ENCODE assay signal across 19 cellular contexts in genomic region chr2:201279079-201279478, GRCh38. TPM values are rescaled to one million over a fixed set of nuclear protein-coding genes. Genes with fewer than 3 reads are reported as not detected.
DNase-seq lines count a peak whose midpoint lies in the region; ATAC-seq, FAIRE-seq and TF ChIP-seq lines count a peak whose summit lies in the region.
"Had no signal": no experiment of that assay in that cellular context is flagged by ENCODE, and none has a peak within 500 bp of the region (broad histone marks: within the 10 kb centered on the region; RNA-seq: fewer than 3 reads in every experiment).

No MANE protein-coding gene starts in this region.

- H3K27ac Mint-ChIP-seq in CD4-positive, CD25-positive, alpha-beta regulatory T cell, result peak overlapping the region; percentile 45 to 80 (median 78)
- H3K27ac Mint-ChIP-seq in activated CD8-positive, alpha-beta T cell treated with anti-CD3 and anti-CD28 coated beads, Interleukin-2, amount 10 ng/mL, durations not matched to agents 7 days and 5 days, result peak overlapping the region; percentile 39
- H3K27ac Mint-ChIP-seq in immature natural killer cell, result peak overlapping the region; percentile 56 to 91 (median 66)
- H3K27ac Mint-ChIP-seq in H9, result no peak overlapping the region; a peak in 1 of 7 replicates

- H3K9me3 ChIP-seq in CD4-positive, CD25-positive, alpha-beta regulatory T cell (ENCODE audit: control insufficient read depth in 2 of 2, low read length in 2 of 2), result no peaks in the 10 kb centered on the region
- no peaks in the 10 kb centered on the region for H3K9me3 ChIP-seq in H9 (ENCODE audit: control insufficient read depth, low read depth, low read length)
- H3K9me3 ChIP-seq: BE2C, heart right ventricle, lower lobe of right lung had no signal

- H3K18ac ChIP-seq in H9 (ENCODE audit: insufficient read length, low read depth, low read length), result no peak overlapping the region

- H3K9ac ChIP-seq in H9 (ENCODE audit: extremely low read depth, insufficient read length, low read length), result no peak overlapping the region

- peak; percentile 16 to 19 for ATAC-seq in CD4-positive, CD25-positive, alpha-beta regulatory T cell (ENCODE audit: low read depth in 2 of 2)
- ATAC-seq in activated CD8-positive, alpha-beta T cell treated with anti-CD3 and anti-CD28 coated beads, Interleukin-2, amount 10 ng/mL, durations not matched to agents 7 days and 5 days, result no peak
- ATAC-seq in GM21360 (IDR thresholded peaks at IDR 0.05; ENCODE audit: unreplicated experiment), result no peak
- ATAC-seq: activated CD4-positive, CD25-positive, alpha-beta regulatory T cell treated with anti-CD3 and anti-CD28 coated beads, Interleukin-2, amount 50 U/mL, for 24 hours; heart right ventricle; lower lobe of right lung; Right ventricle myocardium inferior had no signal

- CTCF ChIA-PET in activated CD8-positive, alpha-beta T cell treated with anti-CD3 and anti-CD28 coated beads, Interleukin-2, amount 10 ng/mL, durations not matched to agents 7 days and 5 days (lab: Charles Lee), result interaction anchor here (1.2 to 1.6 kb wide), 4 partner anchors 20 to 96 kb away, joined by 3 to 5 read pairs (median 4); partner anchors contain the start of gene CASP10
- CTCF ChIA-PET in HEK293T (lab: Yijun Ruan, JAX), result no interaction called here

- no peak overlapping the region for H2BK15ac ChIP-seq in H9 (ENCODE audit: low read depth, low read length)

- no peak overlapping the region for H3K27ac ChIP-seq in CD4-positive, CD25-positive, alpha-beta regulatory T cell (ENCODE audit: insufficient read depth, low read length, poor library complexity, severe bottlenecking)
- no peak overlapping the region for H3K27ac ChIP-seq in H9 (ENCODE audit: insufficient read length, low read depth, low read length)
- H3K27ac ChIP-seq: heart right ventricle, lower lobe of right lung had no signal

- no peak overlapping the region for H3K4ac ChIP-seq in H9 (ENCODE audit: low read depth, low read length)

- H2BK5ac ChIP-seq in H9 (ENCODE audit: insufficient read length, low read length), result no peak overlapping the region

- no peak overlapping the region for H2BK12ac ChIP-seq in H9 (ENCODE audit: insufficient read length, low read depth, low read length)

- H4K5ac ChIP-seq in H9 (ENCODE audit: insufficient read length, low read depth, low read length), result no peak overlapping the region

- H3K36me3 ChIP-seq in CD4-positive, CD25-positive, alpha-beta regulatory T cell (ENCODE audit: control insufficient read depth, insufficient read depth, low read length), result peaks cover 72% of the 10 kb centered on the region
- H3K36me3 ChIP-seq: BE2C had no signal

- H3K36me3 Mint-ChIP-seq in CD4-positive, CD25-positive, alpha-beta regulatory T cell, result peaks cover 48% of the 10 kb centered on the region
- peaks cover 63% of the 10 kb centered on the region for H3K36me3 Mint-ChIP-seq in activated CD8-positive, alpha-beta T cell treated with anti-CD3 and anti-CD28 coated beads, Interleukin-2, amount 10 ng/mL, durations not matched to agents 7 days and 5 days (ENCODE audit: low read depth)
- H3K36me3 Mint-ChIP-seq in immature natural killer cell (peaks cover 24 to 53% (median 46%) of the 10 kb centered on the region in 3 donors), H9 (ENCODE audit: insufficient read depth in 1 of 3, low read depth in 3 of 3) (no peaks in the 10 kb centered on the region)

- TF ChIP-seq CTCF in H9 (conservative IDR thresholded peaks at IDR 0.05), result no peak

- H3K9me3 Mint-ChIP-seq in CD4-positive, CD25-positive, alpha-beta regulatory T cell, result peaks cover 0 to 3% (median 0%) of the 10 kb centered on the region in 7 donors
- no peaks in the 10 kb centered on the region for H3K9me3 Mint-ChIP-seq in activated CD8-positive, alpha-beta T cell treated with anti-CD3 and anti-CD28 coated beads, Interleukin-2, amount 10 ng/mL, durations not matched to agents 7 days and 5 days (ENCODE audit: insufficient read depth)
- no peaks in the 10 kb centered on the region for H3K9me3 Mint-ChIP-seq in immature natural killer cell
- H3K9me3 Mint-ChIP-seq in H9, result peaks cover 0 to 2% of the 10 kb centered on the region in 2 experiments; a peak in 2 of 5 replicates

- H3K27me3 ChIP-seq in CD4-positive, CD25-positive, alpha-beta regulatory T cell (ENCODE audit: control insufficient read depth, insufficient read depth, low read length), result no peaks in the 10 kb centered on the region
- no peaks in the 10 kb centered on the region for H3K27me3 ChIP-seq in H9 (ENCODE audit: insufficient read depth, low read length)
- H3K27me3 ChIP-seq: BE2C, heart right ventricle had no signal

- no peaks in the 10 kb centered on the region for H3K79me2 ChIP-seq in H9 (ENCODE audit: insufficient read depth, low read length)

- H3K4me1 Mint-ChIP-seq in CD4-positive, CD25-positive, alpha-beta regulatory T cell, result peaks cover 10 to 40% (median 32%) of the 10 kb centered on the region in 4 donors
- H3K4me1 Mint-ChIP-seq in activated CD8-positive, alpha-beta T cell treated with anti-CD3 and anti-CD28 coated beads, Interleukin-2, amount 10 ng/mL, durations not matched to agents 7 days and 5 days (ENCODE audit: low read depth), result peaks cover 19% of the 10 kb centered on the region
- peaks cover 37 to 56% of the 10 kb centered on the region in 2 donors for H3K4me1 Mint-ChIP-seq in immature natural killer cell
- no peaks in the 10 kb centered on the region for H3K4me1 Mint-ChIP-seq in H9

- no peak overlapping the region for H2BK20ac ChIP-seq in H9 (ENCODE audit: low read depth, low read length, poor library complexity, severe bottlenecking)

- H3K4me1 ChIP-seq in CD4-positive, CD25-positive, alpha-beta regulatory T cell (ENCODE audit: control insufficient read depth, insufficient read depth, low read length, poor library complexity, severe bottlenecking), result no peaks in the 10 kb centered on the region
- H3K4me1 ChIP-seq in H9 (ENCODE audit: insufficient read depth, low read length), result no peaks in the 10 kb centered on the region
- H3K4me1 ChIP-seq: BE2C, lower lobe of right lung had no signal

- no peak overlapping the region for H3K14ac ChIP-seq in H9 (ENCODE audit: insufficient read depth, low read length)

- no peak overlapping the region for H4K8ac ChIP-seq in H9 (replicated peaks; ENCODE audit: insufficient read length, low read depth, low read length)

- no peaks in the 10 kb centered on the region for H4K20me1 ChIP-seq in H9 (ENCODE audit: control insufficient read depth, insufficient read depth, insufficient read length)

- FAIRE-seq in GM19239 (lab: Jason Lieb, UNC), result peak; percentile 44
- FAIRE-seq: H54 had no signal

- no peak overlapping the region for H3K23ac ChIP-seq in H9 (ENCODE audit: insufficient read length, low read depth, low read length)

- H3K27me3 Mint-ChIP-seq in CD4-positive, CD25-positive, alpha-beta regulatory T cell, result peaks cover 4% of the 10 kb centered on the region
- H3K27me3 Mint-ChIP-seq in activated CD8-positive, alpha-beta T cell treated with anti-CD3 and anti-CD28 coated beads, Interleukin-2, amount 10 ng/mL, durations not matched to agents 7 days and 5 days (ENCODE audit: low read depth), result no peaks in the 10 kb centered on the region
- H3K27me3 Mint-ChIP-seq in immature natural killer cell (ENCODE audit: low read depth in 3 of 3) (peaks cover 0 to 4% (median 0%) of the 10 kb centered on the region in 3 donors), H9 (ENCODE audit: low read depth) (no peaks in the 10 kb centered on the region)

- no peak overlapping the region for H3T11ph ChIP-seq in H9 (ENCODE audit: low read length)

- H3K4me3 ChIP-seq in CD4-positive, CD25-positive, alpha-beta regulatory T cell (ENCODE audit: low read depth, low read length), result no peak overlapping the region
- H3K4me3 ChIP-seq: heart right ventricle, lower lobe of right lung had no signal

- H2AK5ac ChIP-seq in H9 (ENCODE audit: insufficient read length, low read length), result no peak overlapping the region

- no peak overlapping the region for H3K56ac ChIP-seq in H9 (ENCODE audit: insufficient read length, low read depth, low read length)

- H3K4me2 ChIP-seq in H9 (ENCODE audit: insufficient read depth, insufficient read length, low read length), result no peak overlapping the region

- H2AFZ ChIP-seq in H9 (ENCODE audit: low read length), result no peak overlapping the region

- no peak overlapping the region for H2BK120ac ChIP-seq in H9 (ENCODE audit: low read depth, low read length, poor library complexity, severe bottlenecking)

- no peaks in the 10 kb centered on the region for H3K79me1 ChIP-seq in H9 (ENCODE audit: insufficient read depth, low read depth, low read length, poor library complexity, severe bottlenecking)

- no peak overlapping the region for H4K91ac ChIP-seq in H9 (ENCODE audit: insufficient read length, low read depth, low read length)

- peak overlapping the region in 1 of 4 donors; percentile 47 for H3K4me3 Mint-ChIP-seq in CD4-positive, CD25-positive, alpha-beta regulatory T cell
- no peak overlapping the region for H3K4me3 Mint-ChIP-seq in activated CD8-positive, alpha-beta T cell treated with anti-CD3 and anti-CD28 coated beads, Interleukin-2, amount 10 ng/mL, durations not matched to agents 7 days and 5 days
- no peak overlapping the region for H3K4me3 Mint-ChIP-seq in immature natural killer cell
- H3K4me3 Mint-ChIP-seq in H9, result no peak overlapping the region

- POLR2A ChIA-PET in activated CD8-positive, alpha-beta T cell treated with anti-CD3 and anti-CD28 coated beads, Interleukin-2, amount 10 ng/mL, durations not matched to agents 7 days and 5 days (lab: Charles Lee), result interaction anchor here (1.2 to 3.2 kb wide), 2 partner anchors 12 to 16 kb away, joined by 3 to 11 read pairs; no protein-coding TSS in a partner anchor
- POLR2A ChIA-PET in HEK293T (lab: Yijun Ruan, JAX), result no interaction called here

- WGBS in H9 (ENCODE audit: extremely low coverage, insufficient read length, low lambda C conversion rate), result no CpG with 5 or more reads among the region's 1 CpG

- no peak for DNase-seq in CD4-positive, CD25-positive, alpha-beta regulatory T cell
- DNase-seq in GM19239 (ENCODE audit: insufficient read length, low spot score) (no peak), immature natural killer cell (no peak), NCI-H2107 (lab: John Stamatoyannopoulos, UW) (no peak), HEK293T (ENCODE audit: extremely low spot score) (no peak), H9 (no peak)
- no peak for DNase-seq in activated CD8-positive, alpha-beta T cell treated with anti-CD3 and anti-CD28 coated beads, Interleukin-2, amount 10 ng/mL, durations not matched to agents 7 days and 5 days
- DNase-seq: amniotic stem cell, BE2C, DMS79 treated with DMSO at 0.1 percent for 48 hours, heart right ventricle, lower lobe of right lung, NCI-H1694, trophoblast cell had no signal

- no peaks in the 10 kb centered on the region for H3K23me2 ChIP-seq in H9 (ENCODE audit: insufficient read length, low read depth, low read length, poor library complexity, severe bottlenecking)

TF ChIP-seq in HEK293T, 16 proteins besides CTCF, POLR2A, EP300 and RAD21 (continues in another document):
- TF ChIP-seq L3MBTL2 (conservative IDR thresholded peaks at IDR 0.05), result no peak
- no peak for TF ChIP-seq LEF1 (IDR thresholded peaks at IDR 0.05; ENCODE audit: borderline replicate concordance)

RNA-seq across cellular contexts. Expression of gene CASP8, which starts 18.7 kb away (rescaled TPM):
- 254 TPM for total RNA-seq in CD4-positive, CD25-positive, alpha-beta regulatory T cell
- 100 to 1,000 TPM in 1 of 4 donors, 10 to 100 TPM in 3; 63.8 to 112 (median 94.1) TPM for polyA plus RNA-seq in CD4-positive, CD25-positive, alpha-beta regulatory T cell
- total RNA-seq in activated CD8-positive, alpha-beta T cell treated with anti-CD3 and anti-CD28 coated beads, Interleukin-2, amount 10 ng/mL, durations not matched to agents 7 days and 5 days, result 10 to 100 TPM; 62.7 to 63.2 TPM
- 100 to 1,000 TPM in 1 of 3 donors, 10 to 100 TPM in 2; 20.2 to 116 (median 28.0) TPM for polyA plus RNA-seq in immature natural killer cell
- 7.8 and 10.0 TPM in 2 replicates for total RNA-seq in H9 (2021)
- polyA plus RNA-seq: neural cell had no signal

Comparison
In these comparisons a context has a peak if more than half of its experiments do, and no peak if none do; other contexts are left out.
1. ATAC-seq: peak in CD4-positive, CD25-positive, alpha-beta regulatory T cell (2 of 2); none in activated CD8-positive, alpha-beta T cell treated with anti-CD3 and anti-CD28 coated beads, Interleukin-2, amount 10 ng/mL, durations not matched to agents 7 days and 5 days (single experiment) and GM21360 (single experiment).
2. H3K27ac Mint-ChIP-seq: peak in CD4-positive, CD25-positive, alpha-beta regulatory T cell (3 of 3), activated CD8-positive, alpha-beta T cell treated with anti-CD3 and anti-CD28 coated beads, Interleukin-2, amount 10 ng/mL, durations not matched to agents 7 days and 5 days (single experiment) and immature natural killer cell (6 of 6); none in H9 (0 of 3).